Comparison of ENCODE assay signal across 25 cellular contexts in the genomic region with DNA sequence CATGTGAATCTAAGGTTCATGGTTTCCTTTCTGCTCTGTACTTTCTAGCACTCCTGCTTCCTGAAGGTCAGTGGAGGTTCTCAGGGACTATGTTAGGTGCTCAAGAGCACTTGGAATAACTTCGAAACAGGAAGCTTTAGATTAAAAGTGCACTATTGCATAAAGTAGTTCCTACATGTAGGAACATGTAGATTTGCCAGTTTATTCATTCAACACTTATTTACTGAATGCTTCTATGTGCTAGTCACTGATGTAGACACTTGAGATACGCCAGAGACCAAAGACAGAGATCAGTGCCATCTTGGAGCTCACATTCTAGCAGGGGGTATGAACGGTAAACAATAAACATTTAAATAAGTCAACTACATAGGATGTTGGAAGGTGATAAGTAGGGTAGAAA.
"Had no signal": no experiment of that assay in that cellular context is flagged by ENCODE, and none has a peak within 500 bp of the region (broad histone marks: within the 10 kb centered on the region; RNA-seq: fewer than 3 reads in every experiment).

No MANE protein-coding gene starts in this region.

- DNase-seq: natural killer cell; occipital lobe; ovary; posterior cingulate gyrus; psoas muscle; right cardiac atrium; right lobe of liver; sigmoid colon; small intestine; stimulated activated CD4-positive, alpha-beta T cell treated with anti-CD3 and anti-CD28 coated beads, Interleukin-15, amount 100 ng/mL, for 24 hours; stimulated activated CD4-positive, alpha-beta T cell treated with anti-CD3 and anti-CD28 coated beads, Interleukin-2, amount 100 ng/mL, for 24 hours; stimulated activated CD4-positive, alpha-beta T cell treated with anti-CD3 and anti-CD28 coated beads, Interleukin-2, amount 100 ng/mL, for 48 hours; stimulated activated CD4-positive, alpha-beta T cell treated with anti-CD3 and anti-CD28 coated beads, Interleukin-4, amount 100 ng/mL, for 24 hours; stimulated activated naive B cell treated with anti-CD40 and anti-IgM and Interleukin-4, amounts not matched to agents 10 μg/mL and 1 μg/mL and 100 μg/mL, for 72 hours; stimulated activated naive CD4-positive, alpha-beta T cell treated with Interleukin-2 at 50 U/mL for 16 hours; stomach; thyroid gland; trophoblast cell; upper lobe of left lung; uterus had no signal

- H3K27me3 ChIP-seq: neural progenitor cell, ovary, right lobe of liver, sigmoid colon, stomach, thyroid gland, tibial nerve, upper lobe of left lung, uterus had no signal

- ATAC-seq: natural killer cell; psoas muscle; right cardiac atrium; right lobe of liver; stimulated activated effector memory CD8-positive, alpha-beta T cell treated with anti-CD3 and anti-CD28 coated beads, Interleukin-12 subunit alpha, Interleukin-12 subunit beta, amount 100 ng/mL, for 72 hours; stimulated activated naive B cell treated with anti-CD40 and anti-IgM and Interleukin-4, amounts not matched to agents 10 μg/mL and 1 μg/mL and 100 μg/mL, for 72 hours had no signal

- H2AFZ ChIP-seq: neural progenitor cell, parathyroid adenoma had no signal

- H3K4me1 ChIP-seq: neural progenitor cell, parathyroid adenoma, psoas muscle, right lobe of liver, sigmoid colon, stomach, thyroid gland, tibial nerve, upper lobe of left lung, uterus had no signal

- H3K79me2 ChIP-seq: parathyroid adenoma had no signal

- H3K4me3 ChIP-seq: neural progenitor cell, ovary, psoas muscle, right lobe of liver, sigmoid colon, stomach, thoracic aorta, thyroid gland, tibial nerve, upper lobe of left lung, uterus had no signal

- H3K36me3 ChIP-seq: neural progenitor cell, ovary, right lobe of liver, sigmoid colon, stomach, thoracic aorta, thyroid gland, tibial nerve, upper lobe of left lung, uterus had no signal

- H3K9me3 ChIP-seq: ovary, psoas muscle, right lobe of liver, sigmoid colon, stomach, thoracic aorta, thyroid gland, tibial nerve, upper lobe of left lung, uterus had no signal

- FAIRE-seq: small intestine had no signal

- H3K27ac ChIP-seq: neural progenitor cell, ovary, parathyroid adenoma, psoas muscle, right lobe of liver, sigmoid colon, stomach, thoracic aorta, thyroid gland, tibial nerve, upper lobe of left lung, uterus had no signal

- H3K4me2 ChIP-seq: neural progenitor cell had no signal
